Comparison of ENCODE assay signal across 1 cellular context in the genomic region with DNA sequence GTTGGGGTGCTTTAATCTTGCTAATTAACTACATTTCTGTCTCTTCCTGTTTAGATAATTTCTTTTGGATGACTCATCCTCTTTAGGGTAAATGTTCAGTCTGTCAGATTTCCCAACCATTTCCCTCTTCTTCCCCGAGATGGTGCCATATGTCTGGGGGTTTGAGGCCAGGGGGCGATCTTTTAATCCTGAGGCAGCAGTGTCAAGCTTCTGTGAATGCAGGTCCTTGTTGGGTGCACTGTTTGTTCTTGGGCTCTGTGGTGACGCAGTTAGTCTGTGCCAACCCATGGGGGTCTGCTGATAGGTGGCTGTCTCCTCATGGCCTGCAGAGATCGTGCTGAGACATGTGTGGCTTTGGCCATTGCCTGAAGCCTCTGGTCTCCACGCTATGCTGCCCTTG.
TF ChIP-seq lines count a peak whose summit lies in the region.

No MANE protein-coding gene starts in this region.

TF ChIP-seq in GM23338, 12 proteins besides CTCF, POLR2A, EP300 and RAD21 (continued from another document):
- TF ChIP-seq, protein P1, sequence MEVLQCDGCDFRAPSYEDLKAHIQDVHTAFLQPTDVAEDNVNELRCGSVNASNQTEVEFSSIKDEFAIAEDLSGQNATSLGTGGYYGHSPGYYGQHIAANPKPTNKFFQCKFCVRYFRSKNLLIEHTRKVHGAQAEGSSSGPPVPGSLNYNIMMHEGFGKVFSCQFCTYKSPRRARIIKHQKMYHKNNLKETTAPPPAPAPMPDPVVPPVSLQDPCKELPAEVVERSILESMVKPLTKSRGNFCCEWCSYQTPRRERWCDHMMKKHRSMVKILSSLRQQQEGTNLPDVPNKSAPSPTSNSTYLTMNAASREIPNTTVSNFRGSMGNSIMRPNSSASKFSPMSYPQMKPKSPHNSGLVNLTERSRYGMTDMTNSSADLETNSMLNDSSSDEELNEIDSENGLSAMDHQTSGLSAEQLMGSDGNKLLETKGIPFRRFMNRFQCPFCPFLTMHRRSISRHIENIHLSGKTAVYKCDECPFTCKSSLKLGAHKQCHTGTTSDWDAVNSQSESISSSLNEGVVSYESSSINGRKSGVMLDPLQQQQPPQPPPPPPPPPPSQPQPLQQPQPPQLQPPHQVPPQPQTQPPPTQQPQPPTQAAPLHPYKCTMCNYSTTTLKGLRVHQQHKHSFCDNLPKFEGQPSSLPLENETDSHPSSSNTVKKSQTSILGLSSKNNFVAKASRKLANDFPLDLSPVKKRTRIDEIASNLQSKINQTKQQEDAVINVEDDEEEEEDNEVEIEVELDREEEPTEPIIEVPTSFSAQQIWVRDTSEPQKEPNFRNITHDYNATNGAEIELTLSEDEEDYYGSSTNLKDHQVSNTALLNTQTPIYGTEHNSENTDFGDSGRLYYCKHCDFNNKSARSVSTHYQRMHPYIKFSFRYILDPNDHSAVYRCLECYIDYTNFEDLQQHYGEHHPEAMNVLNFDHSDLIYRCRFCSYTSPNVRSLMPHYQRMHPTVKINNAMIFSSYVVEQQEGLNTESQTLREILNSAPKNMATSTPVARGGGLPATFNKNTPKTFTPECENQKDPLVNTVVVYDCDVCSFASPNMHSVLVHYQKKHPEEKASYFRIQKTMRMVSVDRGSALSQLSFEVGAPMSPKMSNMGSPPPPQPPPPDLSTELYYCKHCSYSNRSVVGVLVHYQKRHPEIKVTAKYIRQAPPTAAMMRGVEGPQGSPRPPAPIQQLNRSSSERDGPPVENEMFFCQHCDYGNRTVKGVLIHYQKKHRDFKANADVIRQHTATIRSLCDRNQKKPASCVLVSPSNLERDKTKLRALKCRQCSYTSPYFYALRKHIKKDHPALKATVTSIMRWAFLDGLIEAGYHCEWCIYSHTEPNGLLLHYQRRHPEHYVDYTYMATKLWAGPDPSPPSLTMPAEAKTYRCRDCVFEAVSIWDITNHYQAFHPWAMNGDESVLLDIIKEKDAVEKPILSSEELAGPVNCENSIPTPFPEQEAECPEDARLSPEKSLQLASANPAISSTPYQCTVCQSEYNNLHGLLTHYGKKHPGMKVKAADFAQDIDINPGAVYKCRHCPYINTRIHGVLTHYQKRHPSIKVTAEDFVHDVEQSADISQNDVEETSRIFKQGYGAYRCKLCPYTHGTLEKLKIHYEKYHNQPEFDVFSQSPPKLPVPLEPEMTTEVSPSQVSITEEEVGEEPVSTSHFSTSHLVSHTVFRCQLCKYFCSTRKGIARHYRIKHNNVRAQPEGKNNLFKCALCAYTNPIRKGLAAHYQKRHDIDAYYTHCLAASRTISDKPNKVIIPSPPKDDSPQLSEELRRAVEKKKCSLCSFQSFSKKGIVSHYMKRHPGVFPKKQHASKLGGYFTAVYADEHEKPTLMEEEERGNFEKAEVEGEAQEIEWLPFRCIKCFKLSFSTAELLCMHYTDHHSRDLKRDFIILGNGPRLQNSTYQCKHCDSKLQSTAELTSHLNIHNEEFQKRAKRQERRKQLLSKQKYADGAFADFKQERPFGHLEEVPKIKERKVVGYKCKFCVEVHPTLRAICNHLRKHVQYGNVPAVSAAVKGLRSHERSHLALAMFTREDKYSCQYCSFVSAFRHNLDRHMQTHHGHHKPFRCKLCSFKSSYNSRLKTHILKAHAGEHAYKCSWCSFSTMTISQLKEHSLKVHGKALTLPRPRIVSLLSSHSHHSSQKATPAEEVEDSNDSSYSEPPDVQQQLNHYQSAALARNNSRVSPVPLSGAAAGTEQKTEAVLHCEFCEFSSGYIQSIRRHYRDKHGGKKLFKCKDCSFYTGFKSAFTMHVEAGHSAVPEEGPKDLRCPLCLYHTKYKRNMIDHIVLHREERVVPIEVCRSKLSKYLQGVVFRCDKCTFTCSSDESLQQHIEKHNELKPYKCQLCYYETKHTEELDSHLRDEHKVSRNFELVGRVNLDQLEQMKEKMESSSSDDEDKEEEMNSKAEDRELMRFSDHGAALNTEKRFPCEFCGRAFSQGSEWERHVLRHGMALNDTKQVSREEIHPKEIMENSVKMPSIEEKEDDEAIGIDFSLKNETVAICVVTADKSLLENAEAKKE (CRISPR knock-in tag; IDR thresholded peaks at IDR 0.05): no peak
- no peak for TF ChIP-seq CREB1 (CRISPR knock-in tag; IDR thresholded peaks at IDR 0.05; ENCODE audit: low read depth)
- TF ChIP-seq, protein P2, sequence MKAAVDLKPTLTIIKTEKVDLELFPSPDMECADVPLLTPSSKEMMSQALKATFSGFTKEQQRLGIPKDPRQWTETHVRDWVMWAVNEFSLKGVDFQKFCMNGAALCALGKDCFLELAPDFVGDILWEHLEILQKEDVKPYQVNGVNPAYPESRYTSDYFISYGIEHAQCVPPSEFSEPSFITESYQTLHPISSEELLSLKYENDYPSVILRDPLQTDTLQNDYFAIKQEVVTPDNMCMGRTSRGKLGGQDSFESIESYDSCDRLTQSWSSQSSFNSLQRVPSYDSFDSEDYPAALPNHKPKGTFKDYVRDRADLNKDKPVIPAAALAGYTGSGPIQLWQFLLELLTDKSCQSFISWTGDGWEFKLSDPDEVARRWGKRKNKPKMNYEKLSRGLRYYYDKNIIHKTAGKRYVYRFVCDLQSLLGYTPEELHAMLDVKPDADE (IDR thresholded peaks at IDR 0.05): no peak
- TF ChIP-seq NANOG (IDR thresholded peaks at IDR 0.05; ENCODE audit: borderline replicate concordance): no peak
- TF ChIP-seq EZH2 (IDR thresholded peaks at IDR 0.05; ENCODE audit: low read depth, unreplicated experiment): no peak
- no peak for TF ChIP-seq STAT1 (IDR thresholded peaks at IDR 0.05; ENCODE audit: unreplicated experiment)
- no peak for TF ChIP-seq JUNB (IDR thresholded peaks at IDR 0.05; ENCODE audit: unreplicated experiment)
- TF ChIP-seq, protein P3, sequence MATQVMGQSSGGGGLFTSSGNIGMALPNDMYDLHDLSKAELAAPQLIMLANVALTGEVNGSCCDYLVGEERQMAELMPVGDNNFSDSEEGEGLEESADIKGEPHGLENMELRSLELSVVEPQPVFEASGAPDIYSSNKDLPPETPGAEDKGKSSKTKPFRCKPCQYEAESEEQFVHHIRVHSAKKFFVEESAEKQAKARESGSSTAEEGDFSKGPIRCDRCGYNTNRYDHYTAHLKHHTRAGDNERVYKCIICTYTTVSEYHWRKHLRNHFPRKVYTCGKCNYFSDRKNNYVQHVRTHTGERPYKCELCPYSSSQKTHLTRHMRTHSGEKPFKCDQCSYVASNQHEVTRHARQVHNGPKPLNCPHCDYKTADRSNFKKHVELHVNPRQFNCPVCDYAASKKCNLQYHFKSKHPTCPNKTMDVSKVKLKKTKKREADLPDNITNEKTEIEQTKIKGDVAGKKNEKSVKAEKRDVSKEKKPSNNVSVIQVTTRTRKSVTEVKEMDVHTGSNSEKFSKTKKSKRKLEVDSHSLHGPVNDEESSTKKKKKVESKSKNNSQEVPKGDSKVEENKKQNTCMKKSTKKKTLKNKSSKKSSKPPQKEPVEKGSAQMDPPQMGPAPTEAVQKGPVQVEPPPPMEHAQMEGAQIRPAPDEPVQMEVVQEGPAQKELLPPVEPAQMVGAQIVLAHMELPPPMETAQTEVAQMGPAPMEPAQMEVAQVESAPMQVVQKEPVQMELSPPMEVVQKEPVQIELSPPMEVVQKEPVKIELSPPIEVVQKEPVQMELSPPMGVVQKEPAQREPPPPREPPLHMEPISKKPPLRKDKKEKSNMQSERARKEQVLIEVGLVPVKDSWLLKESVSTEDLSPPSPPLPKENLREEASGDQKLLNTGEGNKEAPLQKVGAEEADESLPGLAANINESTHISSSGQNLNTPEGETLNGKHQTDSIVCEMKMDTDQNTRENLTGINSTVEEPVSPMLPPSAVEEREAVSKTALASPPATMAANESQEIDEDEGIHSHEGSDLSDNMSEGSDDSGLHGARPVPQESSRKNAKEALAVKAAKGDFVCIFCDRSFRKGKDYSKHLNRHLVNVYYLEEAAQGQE (IDR thresholded peaks at IDR 0.05; ENCODE audit: unreplicated experiment): no peak
